Comparison of ENCODE assay signal across 31 cellular contexts in the genomic region with DNA sequence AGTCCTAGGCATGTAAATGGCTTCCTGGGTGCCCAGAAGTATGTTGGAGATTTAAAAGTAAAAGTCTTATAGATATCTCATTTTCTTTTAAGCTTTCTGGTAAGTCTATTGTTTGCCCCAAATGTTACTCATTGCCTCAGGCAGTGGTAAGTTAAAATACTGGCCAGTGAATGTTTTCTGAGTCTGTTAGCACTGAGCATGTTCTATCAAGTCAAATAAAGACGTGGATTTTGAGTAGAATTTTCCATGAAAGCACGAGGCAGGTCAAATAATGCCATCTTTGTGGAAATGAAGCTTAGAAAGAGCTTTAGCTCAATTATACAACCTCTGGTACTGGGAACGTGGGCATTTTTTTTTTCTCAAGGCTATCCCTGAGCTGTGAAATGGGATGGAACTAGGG.
"Had no signal": no experiment of that assay in that cellular context is flagged by ENCODE, and none has a peak within 500 bp of the region (broad histone marks: within the 10 kb centered on the region; RNA-seq: fewer than 3 reads in every experiment).

No MANE protein-coding gene starts in this region.

- H3K27me3 ChIP-seq: brain microvascular endothelial cell, Peyer's patch had no signal

- H3K36me3 ChIP-seq: brain microvascular endothelial cell, Peyer's patch had no signal

- H3K27me3 Mint-ChIP-seq: activated CD4-positive, alpha-beta T cell treated with anti-CD3 and anti-CD28 coated beads, Interleukin-2, amount 10 ng/mL, durations not matched to agents 24 days and 14 days; activated CD8-positive, alpha-beta T cell treated with anti-CD3 and anti-CD28 coated beads for 36 hours; activated naive CD8-positive, alpha-beta T cell treated with anti-CD3 and anti-CD28 coated beads for 36 hours; activated T-helper 17 cell treated with anti-CD3 and anti-CD28 coated beads, Interleukin-2, amount 50 U/mL, for 72 hours had no signal

- DNase-seq: activated CD4-positive, alpha-beta T cell treated with anti-CD3 and anti-CD28 coated beads, Interleukin-2, amount 10 ng/mL, durations not matched to agents 24 days and 14 days; activated CD4-positive, alpha-beta T cell treated with anti-CD3 and anti-CD28 coated beads, Interleukin-2, amount 50 U/mL, for 4 hours; activated CD8-positive, alpha-beta T cell treated with anti-CD3 and anti-CD28 coated beads for 36 hours; activated effector memory CD4-positive, alpha-beta T cell treated with anti-CD3 and anti-CD28 coated beads, Interleukin-2, amount 50 U/mL, for 16 hours; activated naive CD4-positive, alpha-beta T cell; activated naive CD4-positive, alpha-beta T cell treated with anti-CD3 and anti-CD28 coated beads, Interleukin-2, amount 50 U/mL, for 16 hours; activated naive CD8-positive, alpha-beta T cell treated with anti-CD3 and anti-CD28 coated beads for 36 hours; activated T-cell treated with anti-CD3 and anti-CD28 coated beads, Interleukin-2, amount 50 U/mL, for 1 hour; activated T-cell treated with anti-CD3 and anti-CD28 coated beads, Interleukin-2, amount 50 U/mL, for 72 hours; amniotic stem cell; aorta; brain microvascular endothelial cell; NCI-H1092 treated with DMSO at 0.1 percent for 48 hours; NCI-H1417 treated with DMSO at 0.1 percent for 48 hours; NCI-H187 treated with DMSO at 0.1 percent for 48 hours; NCI-H2081; NCI-H2171 treated with DMSO at 0.1 percent for 48 hours; NCI-H2227 treated with DMSO at 0.1 percent for 48 hours; NCI-H446; NCI-H510A treated with DMSO at 0.1 percent for 48 hours; NCI-H526 treated with DMSO at 0.1 percent for 48 hours; PC-3; Peyer's patch; Right ventricle myocardium superior; RPMI8226 had no signal

- H3K4me1 Mint-ChIP-seq: activated CD4-positive, alpha-beta T cell treated with anti-CD3 and anti-CD28 coated beads, Interleukin-2, amount 10 ng/mL, durations not matched to agents 24 days and 14 days; activated naive CD8-positive, alpha-beta T cell treated with anti-CD3 and anti-CD28 coated beads for 36 hours; activated T-helper 17 cell treated with anti-CD3 and anti-CD28 coated beads, Interleukin-2, amount 50 U/mL, for 72 hours had no signal

- H3K4me1 ChIP-seq: Peyer's patch had no signal

- H3K4me3 Mint-ChIP-seq: activated CD4-positive, alpha-beta T cell treated with anti-CD3 and anti-CD28 coated beads, Interleukin-2, amount 10 ng/mL, durations not matched to agents 24 days and 14 days; activated CD8-positive, alpha-beta T cell treated with anti-CD3 and anti-CD28 coated beads for 36 hours; activated naive CD8-positive, alpha-beta T cell treated with anti-CD3 and anti-CD28 coated beads for 36 hours; activated T-cell treated with anti-CD3 and anti-CD28 coated beads, Interleukin-2, amount 50 U/mL, for 72 hours; activated T-helper 17 cell treated with anti-CD3 and anti-CD28 coated beads, Interleukin-2, amount 50 U/mL, for 72 hours; T-helper 1 cell treated with Interleukin-12 subunit alpha and Interleukin-12 subunit beta and Interleukin-4 antibody, amounts not matched to agents 30 μg/mL and 1 μg/mL, for 36 hours; T-helper 2 cell treated with Interferon-gamma antibody and Interleukin-4, amounts not matched to agents 5 μg/mL and 100 μg/mL, for 36 hours had no signal

- H3K9me3 ChIP-seq: Peyer's patch had no signal

- H3K9me3 Mint-ChIP-seq: activated CD4-positive, alpha-beta T cell treated with anti-CD3 and anti-CD28 coated beads, Interleukin-2, amount 10 ng/mL, durations not matched to agents 24 days and 14 days; activated CD8-positive, alpha-beta T cell treated with anti-CD3 and anti-CD28 coated beads for 36 hours; activated naive CD8-positive, alpha-beta T cell treated with anti-CD3 and anti-CD28 coated beads for 36 hours; activated T-cell treated with anti-CD3 and anti-CD28 coated beads, Interleukin-2, amount 50 U/mL, for 72 hours; activated T-helper 17 cell treated with anti-CD3 and anti-CD28 coated beads, Interleukin-2, amount 50 U/mL, for 72 hours; T-helper 1 cell treated with Interleukin-12 subunit alpha and Interleukin-12 subunit beta and Interleukin-4 antibody, amounts not matched to agents 30 μg/mL and 1 μg/mL, for 36 hours; T-helper 2 cell treated with Interferon-gamma antibody and Interleukin-4, amounts not matched to agents 5 μg/mL and 100 μg/mL, for 36 hours had no signal

- H3K27ac Mint-ChIP-seq: activated CD4-positive, alpha-beta T cell treated with anti-CD3 and anti-CD28 coated beads, Interleukin-2, amount 10 ng/mL, durations not matched to agents 24 days and 14 days; activated CD8-positive, alpha-beta T cell treated with anti-CD3 and anti-CD28 coated beads for 36 hours; activated naive CD8-positive, alpha-beta T cell treated with anti-CD3 and anti-CD28 coated beads for 36 hours; activated T-cell treated with anti-CD3 and anti-CD28 coated beads, Interleukin-2, amount 50 U/mL, for 72 hours; activated T-helper 17 cell treated with anti-CD3 and anti-CD28 coated beads, Interleukin-2, amount 50 U/mL, for 72 hours; T-helper 1 cell treated with Interleukin-12 subunit alpha and Interleukin-12 subunit beta and Interleukin-4 antibody, amounts not matched to agents 30 μg/mL and 1 μg/mL, for 36 hours; T-helper 2 cell treated with Interferon-gamma antibody and Interleukin-4, amounts not matched to agents 5 μg/mL and 100 μg/mL, for 36 hours had no signal

- H3K36me3 Mint-ChIP-seq: activated naive CD8-positive, alpha-beta T cell treated with anti-CD3 and anti-CD28 coated beads for 36 hours had no signal

- FAIRE-seq: K562, TTC549 had no signal

- ATAC-seq: activated CD8-positive, alpha-beta T cell treated with anti-CD3 and anti-CD28 coated beads for 36 hours; activated T-cell treated with anti-CD3 and anti-CD28 coated beads, Interleukin-2, amount 50 U/mL, for 72 hours; activated T-helper 17 cell treated with anti-CD3 and anti-CD28 coated beads, Interleukin-2, amount 50 U/mL, for 72 hours; K562; PC-3 had no signal

- H3K4me3 ChIP-seq: K562, Peyer's patch, SK-N-MC had no signal

- H3K27ac ChIP-seq: brain microvascular endothelial cell, Peyer's patch, SK-N-MC had no signal
